ENCODE assay signal across 19 cellular contexts in the genomic region with DNA sequence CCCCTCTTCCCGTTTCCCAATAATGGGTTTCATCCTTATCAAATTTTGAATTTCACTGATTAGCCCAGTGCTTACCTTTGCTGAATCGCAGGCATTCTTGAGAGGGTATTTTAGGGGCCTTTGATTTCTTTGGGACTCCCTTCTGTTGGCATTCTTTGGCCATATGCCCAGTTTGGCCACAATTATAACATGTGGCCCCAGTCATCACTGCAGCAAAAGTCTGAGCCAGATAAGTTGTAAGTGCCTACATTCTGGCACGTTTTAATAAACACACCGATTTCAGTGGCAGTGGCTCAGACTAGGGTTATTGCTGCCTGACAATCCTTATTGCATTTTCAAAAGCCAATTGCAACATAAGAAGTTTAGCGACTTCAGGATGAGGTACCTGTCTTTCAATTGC. TPM values are rescaled to one million over a fixed set of nuclear protein-coding genes. Genes with fewer than 3 reads are reported as not detected.
DNase-seq lines count a peak whose midpoint lies in the region; ATAC-seq and TF ChIP-seq lines count a peak whose summit lies in the region.
"Had no signal": no experiment of that assay in that cellular context is flagged by ENCODE, and none has a peak within 500 bp of the region (broad histone marks: within the 10 kb centered on the region; RNA-seq: fewer than 3 reads in every experiment).

No MANE protein-coding gene starts in this region.

- H3K27ac Mint-ChIP-seq in MCF 10A (ENCODE audit: low read depth, unreplicated experiment) = no peak overlapping the region
- no peak overlapping the region for H3K27ac Mint-ChIP-seq in stimulated activated naive CD8-positive, alpha-beta T cell treated with anti-CD3 and anti-CD28 coated beads, Interleukin-15, amount 100 ng/mL, for 72 hours
- H3K27ac Mint-ChIP-seq: B cell; CD8-positive, alpha-beta T cell; GM23338; HFFc6; IgD-negative memory B cell had no signal

- WGBS in heart right ventricle, 2 donors = 61 to 70% methylated on average over 5 of the region's 5 CpGs

- H3K9me3 ChIP-seq in breast epithelium (no peaks in the 10 kb centered on the region), ascending aorta (no peaks in the 10 kb centered on the region), heart right ventricle (peaks cover 0 to 31% (median 0%) of the 10 kb centered on the region in 11 donors)

- BruUV-seq in MCF 10A (replicated peaks; lab: Mats Ljungman, UMichigan) = no TSS peak

- TF ChIP-seq POLR2A in breast epithelium (IDR thresholded peaks at IDR 0.05) = no peak

- H3K4me3 ChIP-seq in breast epithelium = peak overlapping the region in 2 of 3 donors; percentile 43 to 55
- H3K4me3 ChIP-seq in ascending aorta = no peak overlapping the region
- H3K4me3 ChIP-seq in heart right ventricle = no peak overlapping the region
- H3K4me3 ChIP-seq: BLaER1 treated with 17β-estradiol and CSF1 and Interleukin-3, amounts not matched to agents 10 nM and 100 nM; GM23338 had no signal

- no peaks in the 10 kb centered on the region for H3K4me1 Mint-ChIP-seq in MCF 10A (ENCODE audit: insufficient read depth, unreplicated experiment)
- H3K4me1 Mint-ChIP-seq in stimulated activated naive CD8-positive, alpha-beta T cell treated with anti-CD3 and anti-CD28 coated beads, Interleukin-15, amount 100 ng/mL, for 72 hours = no peaks in the 10 kb centered on the region
- H3K4me1 Mint-ChIP-seq: B cell, GM23338, IgD-negative memory B cell had no signal

- POLR2A ChIA-PET in MCF 10A (lab: Yijun Ruan, JAX) = no interaction called here

- no peak for ATAC-seq in stimulated activated naive CD8-positive, alpha-beta T cell treated with anti-CD3 and anti-CD28 coated beads, Interleukin-15, amount 100 ng/mL, for 72 hours
- no peak for ATAC-seq in heart right ventricle
- ATAC-seq: CD8-positive, alpha-beta T cell; GM23338; HCT116; HepG2 had no signal

- H3K9me3 Mint-ChIP-seq in MCF 10A (ENCODE audit: unreplicated experiment) = peaks cover 25% of the 10 kb centered on the region
- H3K9me3 Mint-ChIP-seq in stimulated activated naive CD8-positive, alpha-beta T cell treated with anti-CD3 and anti-CD28 coated beads, Interleukin-15, amount 100 ng/mL, for 72 hours = peaks cover 9 to 37% of the 10 kb centered on the region in 2 donors
- H3K9me3 Mint-ChIP-seq: CD8-positive, alpha-beta T cell had no signal

- no peak for TF ChIP-seq CTCF in breast epithelium (IDR thresholded peaks at IDR 0.05)
- TF ChIP-seq CTCF in MCF 10A (IDR thresholded peaks at IDR 0.05; ENCODE audit: unreplicated experiment) = no peak
- TF ChIP-seq CTCF in ascending aorta (IDR thresholded peaks at IDR 0.05) = no peak
- no peak for TF ChIP-seq CTCF in heart right ventricle (IDR thresholded peaks at IDR 0.05)

- no peak for DNase-seq in breast epithelium (ENCODE audit: low spot score in 2 of 2)
- no peak for DNase-seq in MCF 10A (ENCODE audit: unreplicated experiment)
- DNase-seq in LHCN-M2 (ENCODE audit: low read depth) = peak; percentile 15
- DNase-seq in astrocyte of the hippocampus (ENCODE audit: low read depth, low spot score) = peak; percentile 19
- no peak for DNase-seq in stimulated activated naive CD8-positive, alpha-beta T cell treated with anti-CD3 and anti-CD28 coated beads, Interleukin-15, amount 100 ng/mL, for 72 hours
- no peak for DNase-seq in ascending aorta (ENCODE audit: low spot score in 2 of 2)
- DNase-seq in heart right ventricle = no peak
- DNase-seq: Calu3; CD8-positive, alpha-beta T cell; DMS79 treated with DMSO at 0.1 percent for 48 hours; H7; HFFc6; KBM-7 had no signal

- H3K36me3 ChIP-seq in breast epithelium = no peaks in the 10 kb centered on the region
- no peaks in the 10 kb centered on the region for H3K36me3 ChIP-seq in ascending aorta
- H3K36me3 ChIP-seq in heart right ventricle = no peaks in the 10 kb centered on the region
- H3K36me3 ChIP-seq: BLaER1 treated with 17β-estradiol and CSF1 and Interleukin-3, amounts not matched to agents 10 nM and 100 nM had no signal

- H3K27ac ChIP-seq in breast epithelium (no peak overlapping the region), ascending aorta (no peak overlapping the region), heart right ventricle (no peak overlapping the region)
- H3K27ac ChIP-seq: BLaER1 treated with 17β-estradiol and CSF1 and Interleukin-3, amounts not matched to agents 10 nM and 100 nM had no signal

- intact Hi-C loops in breast epithelium (cut with DNase I; ENCODE audit: low total_unique reads) = no loop called here
- intact Hi-C loops in MCF 10A (cut with micrococcal nuclease) = no loop called here
- intact Hi-C loops in ascending aorta (cut with DNase I) = no loop called here
- intact Hi-C loops in heart right ventricle (cut with DNase I) = no loop called here

- no peaks in the 10 kb centered on the region for H3K27me3 Mint-ChIP-seq in MCF 10A (ENCODE audit: insufficient read depth, unreplicated experiment)
- no peaks in the 10 kb centered on the region for H3K27me3 Mint-ChIP-seq in stimulated activated naive CD8-positive, alpha-beta T cell treated with anti-CD3 and anti-CD28 coated beads, Interleukin-15, amount 100 ng/mL, for 72 hours
- H3K27me3 Mint-ChIP-seq: B cell, IgD-negative memory B cell had no signal

- CTCF ChIA-PET in MCF 10A (lab: Yijun Ruan, JAX) = interaction anchor here (0.5 kb wide), 1 partner anchor 99 kb away, joined by 4 read pairs; no protein-coding TSS in a partner anchor

- H3K4me1 ChIP-seq in breast epithelium (no peaks in the 10 kb centered on the region), ascending aorta (no peaks in the 10 kb centered on the region), heart right ventricle (no peaks in the 10 kb centered on the region)
- H3K4me1 ChIP-seq: BLaER1 treated with 17β-estradiol and CSF1 and Interleukin-3, amounts not matched to agents 10 nM and 100 nM had no signal

- H3K4me3 Mint-ChIP-seq in MCF 10A (ENCODE audit: unreplicated experiment) = no peak overlapping the region
- H3K4me3 Mint-ChIP-seq in stimulated activated naive CD8-positive, alpha-beta T cell treated with anti-CD3 and anti-CD28 coated beads, Interleukin-15, amount 100 ng/mL, for 72 hours = no peak overlapping the region
- H3K4me3 Mint-ChIP-seq: B cell; CD8-positive, alpha-beta T cell; GM23338; HFFc6; IgD-negative memory B cell had no signal

- no peaks in the 10 kb centered on the region for H3K36me3 Mint-ChIP-seq in MCF 10A (ENCODE audit: insufficient read depth, unreplicated experiment)
- H3K36me3 Mint-ChIP-seq: CD8-positive, alpha-beta T cell; IgD-negative memory B cell had no signal

- no peaks in the 10 kb centered on the region for H3K27me3 ChIP-seq in breast epithelium
- no peaks in the 10 kb centered on the region for H3K27me3 ChIP-seq in ascending aorta
- peaks cover 0 to under 1% (median 0%) of the 10 kb centered on the region in 7 donors for H3K27me3 ChIP-seq in heart right ventricle
- H3K27me3 ChIP-seq: BLaER1 treated with 17β-estradiol and CSF1 and Interleukin-3, amounts not matched to agents 10 nM and 100 nM had no signal

RNA-seq across cellular contexts. Expression of gene ZNF726, which starts 41.4 kb away (rescaled TPM):
- total RNA-seq in breast epithelium = 1 to 10 TPM; 1.6 to 9.4 (median 3.6) TPM
- total RNA-seq in MCF 10A (2022) = 0.79 and 1.0 TPM in 2 replicates
- total RNA-seq in LHCN-M2 (2014; rRNA removed) = 5.0 and 6.0 TPM in 2 replicates
- polyA plus RNA-seq in LHCN-M2 (2012) = 1.6 TPM
- not detected for total RNA-seq in ascending aorta
- total RNA-seq in heart right ventricle = under 1 TPM; 0.15 to 0.85 (median 0.45) TPM
- under 1 TPM; 0.30 to 0.44 TPM for polyA plus RNA-seq in heart right ventricle
- total RNA-seq: H7, HepG2 had no signal
- polyA plus RNA-seq: HepG2 had no signal

Comparison
In these comparisons a context has a peak if more than half of its experiments do, and no peak if none do; other contexts are left out.
1. DNase-seq: peak in LHCN-M2 (single experiment) and astrocyte of the hippocampus (single experiment); none in breast epithelium (0 of 2), MCF 10A (single experiment), stimulated activated naive CD8-positive, alpha-beta T cell treated with anti-CD3 and anti-CD28 coated beads, Interleukin-15, amount 100 ng/mL, for 72 hours (0 of 2), ascending aorta (0 of 2) and heart right ventricle (0 of 2).
2. H3K4me3 ChIP-seq: peak in breast epithelium (2 of 3); none in ascending aorta (0 of 2) and heart right ventricle (0 of 10).